22 cellular contexts compared by ENCODE assay signal in the genomic region with DNA sequence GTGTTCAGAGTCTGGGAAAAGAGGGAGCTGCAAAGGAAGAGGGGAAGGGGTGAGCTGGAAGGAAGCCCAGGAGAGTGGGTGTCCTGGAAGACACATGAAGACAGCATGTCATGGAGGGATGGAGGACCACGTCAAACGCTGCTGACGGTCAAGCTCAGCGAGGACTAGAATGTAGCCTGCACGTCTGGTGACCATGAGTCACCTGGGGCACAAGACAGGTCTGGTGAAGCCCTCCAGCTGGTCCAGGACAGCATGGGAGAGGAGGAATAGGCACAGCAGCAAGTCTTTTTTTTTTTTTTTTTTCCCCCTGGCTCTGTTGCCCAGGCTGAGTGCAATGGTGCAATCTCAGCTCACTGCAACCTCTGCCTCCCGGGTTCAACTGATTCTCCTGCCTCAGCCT. TPM values are rescaled to one million over a fixed set of nuclear protein-coding genes. Genes with fewer than 3 reads are reported as not detected.
A peak's percentile ranks its signal among the peaks of the same experiment; 100 is the strongest.
DNase-seq lines count a peak whose midpoint lies in the region; ATAC-seq and TF ChIP-seq lines count a peak whose summit lies in the region.
"Had no signal": no experiment of that assay in that cellular context is flagged by ENCODE, and none has a peak within 500 bp of the region (broad histone marks: within the 10 kb centered on the region; RNA-seq: fewer than 3 reads in every experiment).

No MANE protein-coding gene starts in this region.

- no peak for TF ChIP-seq EP300 in sigmoid colon (IDR thresholded peaks at IDR 0.05)

- no peaks in the 10 kb centered on the region for H3K36me3 ChIP-seq in MG63
- H3K36me3 ChIP-seq in sigmoid colon, result no peaks in the 10 kb centered on the region
- H3K36me3 ChIP-seq: ovary, upper lobe of right lung had no signal

- no peak for TF ChIP-seq POLR2A in sigmoid colon (IDR thresholded peaks at IDR 0.05)

- intact Hi-C loops in sigmoid colon (cut with DNase I), result no loop called here

- H3K4me3 ChIP-seq in MG63, result no peak overlapping the region
- H3K4me3 ChIP-seq in fibroblast of villous mesenchyme (ENCODE audit: low read depth, low read length), result no peak overlapping the region
- H3K4me3 ChIP-seq in sigmoid colon, result no peak overlapping the region
- H3K4me3 ChIP-seq: hepatocyte, lung, ovary, SJSA1, upper lobe of right lung had no signal

- 77 to 79% methylated on average over 6 of the region's 6 CpGs for WGBS in sigmoid colon, 2 donors

- H3K27ac ChIP-seq in sigmoid colon, result no peak overlapping the region
- H3K27ac ChIP-seq: C4-2B, hepatocyte, ovary, SJSA1, upper lobe of right lung had no signal

- no peak for TF ChIP-seq CTCF in fibroblast of villous mesenchyme (IDR thresholded peaks at IDR 0.05; ENCODE audit: insufficient read depth, low read depth, low read length)
- TF ChIP-seq CTCF in sigmoid colon (IDR thresholded peaks at IDR 0.05), result no peak

- peaks cover 0 to 9% (median 3%) of the 10 kb centered on the region in 4 donors for H3K4me1 ChIP-seq in sigmoid colon

- ATAC-seq in GM21360 (IDR thresholded peaks at IDR 0.05; ENCODE audit: unreplicated experiment) (no peak), GM18498 (IDR thresholded peaks at IDR 0.05; ENCODE audit: unreplicated experiment) (no peak), HG02588 (IDR thresholded peaks at IDR 0.05; ENCODE audit: unreplicated experiment) (no peak)
- ATAC-seq: activated CD8-positive, alpha-beta T cell treated with anti-CD3 and anti-CD28 coated beads, Interleukin-2, amount 10 ng/mL, durations not matched to agents 7 days and 5 days; activated T-cell treated with anti-CD3 and anti-CD28 coated beads, Interleukin-2, amount 50 U/mL, for 4 hours; effector memory CD8-positive, alpha-beta T cell; stimulated activated naive CD8-positive, alpha-beta T cell treated with anti-CD3 and anti-CD28 coated beads, Interleukin-15, amount 100 ng/mL, for 72 hours; upper lobe of right lung had no signal

- no peaks in the 10 kb centered on the region for H3K9me3 ChIP-seq in MG63
- H3K9me3 ChIP-seq in sigmoid colon, result no peaks in the 10 kb centered on the region
- H3K9me3 ChIP-seq: ovary, SJSA1, upper lobe of right lung had no signal

- H3K27me3 ChIP-seq in MG63, result no peaks in the 10 kb centered on the region
- H3K27me3 ChIP-seq in sigmoid colon, result peaks cover 0 to 6% (median 0%) of the 10 kb centered on the region in 3 donors
- H3K27me3 ChIP-seq: hepatocyte, ovary, SJSA1, upper lobe of right lung had no signal

- DNase-seq in EH (ENCODE audit: low read depth) (peak; percentile 44), MG63 (peak; percentile 43), fibroblast of villous mesenchyme (ENCODE audit: low read depth) (peak; percentile 81), sigmoid colon (peak; percentile 77)
- DNase-seq: activated CD8-positive, alpha-beta T cell treated with anti-CD3 and anti-CD28 coated beads, Interleukin-2, amount 10 ng/mL, durations not matched to agents 7 days and 5 days; activated naive CD4-positive, alpha-beta T cell treated with anti-CD3 and anti-CD28 coated beads, Interleukin-2, amount 10 ng/mL, durations not matched to agents 7 days and 5 days; activated T-cell treated with anti-CD3 and anti-CD28 coated beads, Interleukin-2, amount 50 U/mL, for 4 hours; effector memory CD8-positive, alpha-beta T cell; NCI-H146; NCI-H2171 treated with DMSO at 0.1 percent for 48 hours; NCI-H69; stimulated activated CD4-positive, alpha-beta T cell treated with anti-CD3 and anti-CD28 coated beads, Interleukin-1b, Interleukin-23, amount 100 ng/mL, for 48 hours; stimulated activated naive CD8-positive, alpha-beta T cell treated with anti-CD3 and anti-CD28 coated beads, Interleukin-15, amount 100 ng/mL, for 72 hours; upper lobe of right lung had no signal

RNA-seq across cellular contexts. Expression of a gene that starts 19.6 kb away (rescaled TPM):
- total RNA-seq in MG63 (2014; rRNA removed; shearing (Covaris generic); ENCODE audit: low replicate concordance), result 0.03 TPM in 1 of 2 replicates, not detected in the other
- total RNA-seq in fibroblast of villous mesenchyme (12.2 and 14.2 TPM in 2 replicates), sigmoid colon (1 to 10 TPM in 1 of 4 donors, under 1 TPM in 1, not detected in 2; 0.41 to 1.4 TPM)
- under 1 TPM in 2 of 3 donors, not detected in 1; under 0.01 to 0.16 TPM for polyA plus RNA-seq in sigmoid colon
- total RNA-seq: activated CD8-positive, alpha-beta T cell treated with anti-CD3 and anti-CD28 coated beads, Interleukin-2, amount 10 ng/mL, durations not matched to agents 7 days and 5 days; hepatocyte had no signal

RNA-seq across cellular contexts. Expression of a gene that starts 36.6 kb away (rescaled TPM):
- 15.8 and 29.8 TPM in 2 replicates for total RNA-seq in MG63 (2014; rRNA removed; shearing (Covaris generic); ENCODE audit: low replicate concordance)
- total RNA-seq in fibroblast of villous mesenchyme (61.3 and 77.3 TPM in 2 replicates), sigmoid colon (10 to 100 TPM; 10.2 to 19.4 (median 13.0) TPM)
- polyA plus RNA-seq in sigmoid colon, result 10 to 100 TPM in 2 of 3 donors, 1 to 10 TPM in 1; 5.4 to 41.7 (median 21.3) TPM
